Comparison of ENCODE assay signal across 15 cellular contexts in genomic region chr10:107727762-107728317, GRCh38.
DNase-seq lines count a peak whose midpoint lies in the region; ATAC-seq and TF ChIP-seq lines count a peak whose summit lies in the region.
"Had no signal": no experiment of that assay in that cellular context is flagged by ENCODE, and none has a peak within 500 bp of the region (broad histone marks: within the 10 kb centered on the region; RNA-seq: fewer than 3 reads in every experiment).

No MANE protein-coding gene starts in this region.

- no peak for TF ChIP-seq CTCF in fibroblast of lung (conservative IDR thresholded peaks at IDR 0.05 in 1 of 2, IDR thresholded peaks at IDR 0.05 in 1 of 2; ENCODE audit: low read depth in 1 of 2, low read length in 2 of 2)
- TF ChIP-seq CTCF in nephron (IDR thresholded peaks at IDR 0.05; ENCODE audit: unreplicated experiment in 3 of 3): no peak
- no peak for TF ChIP-seq CTCF in OCI-LY7 (conservative IDR thresholded peaks at IDR 0.05; ENCODE audit: low read length)

- peaks cover 4% of the 10 kb centered on the region for H3K27me3 Mint-ChIP-seq in nephron (ENCODE audit: low read depth)
- H3K27me3 Mint-ChIP-seq in activated CD8-positive, alpha-beta T cell treated with anti-CD3 and anti-CD28 coated beads, Interleukin-2, amount 10 ng/mL, durations not matched to agents 7 days and 5 days (ENCODE audit: low read depth): no peaks in the 10 kb centered on the region
- H3K27me3 Mint-ChIP-seq: stimulated activated naive CD8-positive, alpha-beta T cell treated with anti-CD3 and anti-CD28 coated beads, Interleukin-15, amount 100 ng/mL, for 72 hours had no signal

- H3K4me3 ChIP-seq in GM23248 (no peak overlapping the region), fibroblast of lung (replicated peaks in 1 of 4; ENCODE audit: control extremely low read depth in 1 of 4, insufficient read depth in 1 of 4, low read depth in 3 of 4, low read length in 4 of 4) (no peak overlapping the region), OCI-LY7 (ENCODE audit: low read depth, low read length, poor library complexity, severe bottlenecking) (no peak overlapping the region)
- H3K4me3 ChIP-seq: cardiac muscle cell, lower lobe of right lung, smooth muscle cell had no signal

- H3K4me1 ChIP-seq in GM23248 (ENCODE audit: insufficient read depth) (peaks cover 22% of the 10 kb centered on the region), fibroblast of lung (ENCODE audit: control insufficient read depth, extremely low read depth, insufficient read depth, low read length) (no peaks in the 10 kb centered on the region), OCI-LY7 (ENCODE audit: insufficient read depth, low read length, poor library complexity, severe bottlenecking) (no peaks in the 10 kb centered on the region)
- H3K4me1 ChIP-seq: lower lobe of right lung had no signal

- no peaks in the 10 kb centered on the region for H4K20me1 ChIP-seq in GM23248 (ENCODE audit: insufficient read depth)
- no peaks in the 10 kb centered on the region for H4K20me1 ChIP-seq in fibroblast of lung (ENCODE audit: control insufficient read depth, extremely low read depth, insufficient read depth, low read length)
- H4K20me1 ChIP-seq in OCI-LY7 (ENCODE audit: insufficient read depth, low read length): no peaks in the 10 kb centered on the region

- no peak for ATAC-seq in activated CD8-positive, alpha-beta T cell treated with anti-CD3 and anti-CD28 coated beads, Interleukin-2, amount 10 ng/mL, durations not matched to agents 7 days and 5 days
- ATAC-seq: HCT116; lower lobe of right lung; stimulated activated naive CD8-positive, alpha-beta T cell treated with anti-CD3 and anti-CD28 coated beads, Interleukin-15, amount 100 ng/mL, for 72 hours had no signal

- in situ Hi-C loops in GM23248 (cut with MboI): no loop called here

- 12 to 22% methylated on average over 2 of the region's 2 CpGs for WGBS in GM23248 (ENCODE audit: low coverage in 1 of 2, low lambda C conversion rate in 2 of 2, missing lambda C conversion rate in 2 of 2), 2 experiments

- peak overlapping the region; percentile 46 to 65 (median 55) for H3K27ac Mint-ChIP-seq in nephron
- H3K27ac Mint-ChIP-seq in activated CD8-positive, alpha-beta T cell treated with anti-CD3 and anti-CD28 coated beads, Interleukin-2, amount 10 ng/mL, durations not matched to agents 7 days and 5 days: no peak overlapping the region
- H3K27ac Mint-ChIP-seq: stimulated activated naive CD8-positive, alpha-beta T cell treated with anti-CD3 and anti-CD28 coated beads, Interleukin-15, amount 100 ng/mL, for 72 hours had no signal

- H3K27me3 ChIP-seq in GM23248 (replicated peaks; ENCODE audit: insufficient read depth) (no peaks in the 10 kb centered on the region), fibroblast of lung (ENCODE audit: control insufficient read depth, insufficient read depth, low read length) (no peaks in the 10 kb centered on the region)
- H3K27me3 ChIP-seq: cardiac muscle cell had no signal

- intact Hi-C loops in OCI-LY7 (cut with micrococcal nuclease; ENCODE audit: unreplicated experiment): no loop called here

- no peak overlapping the region for H3K9ac ChIP-seq in GM23248
- H3K9ac ChIP-seq in fibroblast of lung (ENCODE audit: insufficient read depth, low read length): no peak overlapping the region

- H3K79me2 ChIP-seq in GM23248 (ENCODE audit: insufficient read depth): no peaks in the 10 kb centered on the region
- no peaks in the 10 kb centered on the region for H3K79me2 ChIP-seq in fibroblast of lung (ENCODE audit: control insufficient read depth, insufficient read depth, low read length)
- H3K79me2 ChIP-seq in OCI-LY7 (ENCODE audit: insufficient read depth, low read depth, low read length): no peaks in the 10 kb centered on the region

- H3K4me3 Mint-ChIP-seq in nephron: no peak overlapping the region
- no peak overlapping the region for H3K4me3 Mint-ChIP-seq in activated CD8-positive, alpha-beta T cell treated with anti-CD3 and anti-CD28 coated beads, Interleukin-2, amount 10 ng/mL, durations not matched to agents 7 days and 5 days
- H3K4me3 Mint-ChIP-seq: CD14-positive monocyte; stimulated activated naive CD8-positive, alpha-beta T cell treated with anti-CD3 and anti-CD28 coated beads, Interleukin-15, amount 100 ng/mL, for 72 hours had no signal

- H3K27ac ChIP-seq in GM23248 (no peak overlapping the region), fibroblast of lung (ENCODE audit: insufficient read depth, low read length) (no peak overlapping the region), OCI-LY7 (ENCODE audit: low read depth, low read length, poor library complexity, severe bottlenecking) (no peak overlapping the region)
- H3K27ac ChIP-seq: cardiac muscle cell, lower lobe of right lung had no signal

- H2AFZ ChIP-seq in GM23248 (no peak overlapping the region), fibroblast of lung (ENCODE audit: low read length) (no peak overlapping the region), OCI-LY7 (ENCODE audit: low read length) (no peak overlapping the region)

- no peaks in the 10 kb centered on the region for H3K36me3 ChIP-seq in GM23248 (ENCODE audit: low read depth)
- no peaks in the 10 kb centered on the region for H3K36me3 ChIP-seq in fibroblast of lung (ENCODE audit: control insufficient read depth, insufficient read depth, low read length)
- H3K36me3 ChIP-seq in OCI-LY7 (ENCODE audit: insufficient read depth, low read length): no peaks in the 10 kb centered on the region
- H3K36me3 ChIP-seq: cardiac muscle cell, lower lobe of right lung had no signal

- no peaks in the 10 kb centered on the region for H3K36me3 Mint-ChIP-seq in nephron (ENCODE audit: low read depth)
- no peaks in the 10 kb centered on the region for H3K36me3 Mint-ChIP-seq in activated CD8-positive, alpha-beta T cell treated with anti-CD3 and anti-CD28 coated beads, Interleukin-2, amount 10 ng/mL, durations not matched to agents 7 days and 5 days (ENCODE audit: low read depth)

- no peaks in the 10 kb centered on the region for H3K9me3 ChIP-seq in GM23248 (ENCODE audit: low read depth)
- H3K9me3 ChIP-seq in fibroblast of lung (ENCODE audit: control insufficient read depth, insufficient read depth, low read depth, low read length): no peaks in the 10 kb centered on the region
- H3K9me3 ChIP-seq in OCI-LY7 (ENCODE audit: low read length): no peaks in the 10 kb centered on the region
- H3K9me3 ChIP-seq: lower lobe of right lung had no signal

- no TSS peak for BruUV-seq in OCI-LY7 (replicated peaks; lab: Mats Ljungman, UMichigan)

- H3K9me2 ChIP-seq in GM23248 (ENCODE audit: insufficient read depth) (no peaks in the 10 kb centered on the region), OCI-LY7 (ENCODE audit: insufficient read depth, low read length) (no peaks in the 10 kb centered on the region)

- peaks cover 6% of the 10 kb centered on the region for H3K9me3 Mint-ChIP-seq in nephron
- peaks cover 14% of the 10 kb centered on the region for H3K9me3 Mint-ChIP-seq in activated CD8-positive, alpha-beta T cell treated with anti-CD3 and anti-CD28 coated beads, Interleukin-2, amount 10 ng/mL, durations not matched to agents 7 days and 5 days (ENCODE audit: insufficient read depth)

- peak; percentile 48 for DNase-seq in GM23248
- DNase-seq in RPMI7951 (ENCODE audit: low read depth): peak; percentile 68
- DNase-seq in fibroblast of lung (ENCODE audit: low read depth in 2 of 2): peak; percentile 13 to 31
- DNase-seq in NCI-H524 (lab: John Stamatoyannopoulos, UW): no peak
- DNase-seq in OCI-LY7 (ENCODE audit: low spot score): no peak
- DNase-seq in activated CD8-positive, alpha-beta T cell treated with anti-CD3 and anti-CD28 coated beads, Interleukin-2, amount 10 ng/mL, durations not matched to agents 7 days and 5 days: no peak
- no peak for DNase-seq in hippocampal formation (lab: John Stamatoyannopoulos, UW)
- DNase-seq: activated naive CD4-positive, alpha-beta T cell treated with Interleukin-2 at 50 U/mL for 16 hours; lower lobe of right lung; stimulated activated naive CD8-positive, alpha-beta T cell treated with anti-CD3 and anti-CD28 coated beads, Interleukin-15, amount 100 ng/mL, for 72 hours had no signal

- H3K4me2 ChIP-seq in GM23248 (ENCODE audit: unreplicated experiment) (no peak overlapping the region), fibroblast of lung (ENCODE audit: extremely low read depth, insufficient read depth, low read length) (no peak overlapping the region), OCI-LY7 (ENCODE audit: low read length) (no peak overlapping the region)
- H3K4me2 ChIP-seq: smooth muscle cell had no signal

- peaks cover 5% of the 10 kb centered on the region for H3F3A ChIP-seq in GM23248 (ENCODE audit: insufficient read depth)

- POLR2A ChIA-PET in OCI-LY7 (lab: Charles Lee): no interaction called here
- POLR2A ChIA-PET in activated CD8-positive, alpha-beta T cell treated with anti-CD3 and anti-CD28 coated beads, Interleukin-2, amount 10 ng/mL, durations not matched to agents 7 days and 5 days (lab: Charles Lee): no interaction called here

- peaks cover 13% of the 10 kb centered on the region for H3K4me1 Mint-ChIP-seq in nephron
- H3K4me1 Mint-ChIP-seq in activated CD8-positive, alpha-beta T cell treated with anti-CD3 and anti-CD28 coated beads, Interleukin-2, amount 10 ng/mL, durations not matched to agents 7 days and 5 days (ENCODE audit: low read depth): no peaks in the 10 kb centered on the region
- H3K4me1 Mint-ChIP-seq: stimulated activated naive CD8-positive, alpha-beta T cell treated with anti-CD3 and anti-CD28 coated beads, Interleukin-15, amount 100 ng/mL, for 72 hours had no signal

- CTCF ChIA-PET in OCI-LY7 (lab: Charles Lee; ENCODE audit: unreplicated experiment): no interaction called here
- CTCF ChIA-PET in activated CD8-positive, alpha-beta T cell treated with anti-CD3 and anti-CD28 coated beads, Interleukin-2, amount 10 ng/mL, durations not matched to agents 7 days and 5 days (lab: Charles Lee): no interaction called here

Comparison
In these comparisons a context has a peak if more than half of its experiments do, and no peak if none do; other contexts are left out.
1. DNase-seq: peak in GM23248 (single experiment), RPMI7951 (single experiment) and fibroblast of lung (2 of 2); none in NCI-H524 (0 of 2), OCI-LY7 (single experiment), activated CD8-positive, alpha-beta T cell treated with anti-CD3 and anti-CD28 coated beads, Interleukin-2, amount 10 ng/mL, durations not matched to agents 7 days and 5 days (single experiment) and hippocampal formation (0 of 2).